Comparison of ENCODE assay signal across 9 cellular contexts in genomic region chr2:73931531-73932500, GRCh38. TPM values are rescaled to one million over a fixed set of nuclear protein-coding genes. Genes with fewer than 3 reads are reported as not detected.
DNase-seq lines count a peak whose midpoint lies in the region; ATAC-seq and TF ChIP-seq lines count a peak whose summit lies in the region.
"Had no signal": no experiment of that assay in that cellular context is flagged by ENCODE, and none has a peak within 500 bp of the region (broad histone marks: within the 10 kb centered on the region; RNA-seq: fewer than 3 reads in every experiment).

No MANE protein-coding gene starts in this region.

- intact Hi-C loops in activated CD4-positive, alpha-beta T cell treated with anti-CD3 and anti-CD28 coated beads for 36 hours (cut with DNase I, micrococcal nuclease) = loop anchor here (1.0 to 2.0 kb wide), 4 partner anchors 31 to 73 kb away; no protein-coding TSS in a partner anchor
- intact Hi-C loops in posterior cingulate gyrus (cut with DNase I) (loop anchor here (5.0 kb wide), 1 partner anchor 50 kb away; the partner anchor contains the start of gene TET3), esophagus squamous epithelium (cut with DNase I) (no loop called here)

- 76 to 86% methylated on average over 7 of the region's 7 CpGs for WGBS in esophagus squamous epithelium, 2 donors

- peak overlapping the region; percentile 24 for H3K4me3 Mint-ChIP-seq in activated CD4-positive, alpha-beta T cell treated with anti-CD3 and anti-CD28 coated beads for 36 hours

- H3K36me3 ChIP-seq in esophagus squamous epithelium = peaks cover 0 to 20% (median 0%) of the 10 kb centered on the region in 3 donors

- no peak overlapping the region for H3K27ac ChIP-seq in esophagus squamous epithelium

- POLR2A ChIA-PET in activated CD4-positive, alpha-beta T cell treated with anti-CD3 and anti-CD28 coated beads for 36 hours (lab: Charles Lee) = interaction anchor here (1.0 kb wide), 1 partner anchor 217 kb away, joined by 3 read pairs; no protein-coding TSS in a partner anchor

- peaks cover 76% of the 10 kb centered on the region for H3K4me1 Mint-ChIP-seq in activated CD4-positive, alpha-beta T cell treated with anti-CD3 and anti-CD28 coated beads for 36 hours

- H3K27me3 ChIP-seq in esophagus squamous epithelium = no peaks in the 10 kb centered on the region

- CTCF ChIA-PET in activated CD4-positive, alpha-beta T cell treated with anti-CD3 and anti-CD28 coated beads for 36 hours (lab: Charles Lee) = interaction anchor here (1.1 to 1.5 kb wide), 2 partner anchors 18 to 71 kb away, joined by 3 to 4 read pairs; no protein-coding TSS in a partner anchor

- ATAC-seq in activated CD4-positive, alpha-beta T cell treated with anti-CD3 and anti-CD28 coated beads for 36 hours = peak; percentile 93
- ATAC-seq in GM21619 (IDR thresholded peaks at IDR 0.05; ENCODE audit: unreplicated experiment) = no peak

- H3K36me3 Mint-ChIP-seq in activated CD4-positive, alpha-beta T cell treated with anti-CD3 and anti-CD28 coated beads for 36 hours (ENCODE audit: low read depth) = peaks cover 45% of the 10 kb centered on the region

- DNase-seq in EH (ENCODE audit: low read depth) (peak; percentile 33), choroid plexus epithelial cell (ENCODE audit: low read depth) (peak; percentile 47), posterior cingulate gyrus (no peak), NCI-H526 treated with DMSO at 0.1 percent for 48 hours (lab: John Stamatoyannopoulos, UW) (no peak), esophagus squamous epithelium (lab: John Stamatoyannopoulos, UW) (no peak)
- DNase-seq in activated CD4-positive, alpha-beta T cell treated with anti-CD3 and anti-CD28 coated beads for 36 hours = peak; percentile 76
- DNase-seq in stimulated activated CD4-positive, alpha-beta T cell treated with anti-CD3 and anti-CD28 coated beads, Interleukin-12 subunit alpha, Interleukin-12 subunit beta, amount 100 ng/mL, for 4 hours = peak; percentile 24
- DNase-seq: NCI-H446 treated with DMSO at 0.1 percent for 48 hours had no signal

- H3K4me1 ChIP-seq in esophagus squamous epithelium = peaks cover 16 to 89% (median 34%) of the 10 kb centered on the region in 3 donors

- H3K4me3 ChIP-seq in choroid plexus epithelial cell (ENCODE audit: low read depth, low read length) = no peak overlapping the region
- no peak overlapping the region for H3K4me3 ChIP-seq in esophagus squamous epithelium

- no peaks in the 10 kb centered on the region for H3K27me3 Mint-ChIP-seq in activated CD4-positive, alpha-beta T cell treated with anti-CD3 and anti-CD28 coated beads for 36 hours

- H3K9me3 ChIP-seq in esophagus squamous epithelium = no peaks in the 10 kb centered on the region

- TF ChIP-seq CTCF in choroid plexus epithelial cell (conservative IDR thresholded peaks at IDR 0.05; ENCODE audit: low read depth, low read length) (no peak), esophagus squamous epithelium (IDR thresholded peaks at IDR 0.05) (no peak)

- H3K27ac Mint-ChIP-seq in activated CD4-positive, alpha-beta T cell treated with anti-CD3 and anti-CD28 coated beads for 36 hours = peak overlapping the region; percentile 68

- no peak for TF ChIP-seq POLR2A in esophagus squamous epithelium (IDR thresholded peaks at IDR 0.05)

- H3K9me3 Mint-ChIP-seq in activated CD4-positive, alpha-beta T cell treated with anti-CD3 and anti-CD28 coated beads for 36 hours (ENCODE audit: low read depth) = no peaks in the 10 kb centered on the region

RNA-seq across cellular contexts. Expression of gene DGUOK, which starts 5.1 kb away (rescaled TPM):
- 100 to 1,000 TPM in 1 of 2 experiments, 10 to 100 TPM in 1; 97.6 to 119 TPM for total RNA-seq in activated CD4-positive, alpha-beta T cell treated with anti-CD3 and anti-CD28 coated beads for 36 hours
- 10 to 100 TPM; 23.5 to 53.4 (median 40.2) TPM for total RNA-seq in esophagus squamous epithelium

RNA-seq across cellular contexts. Expression of gene ACTG2, which starts 39.0 kb away (rescaled TPM):
- total RNA-seq in activated CD4-positive, alpha-beta T cell treated with anti-CD3 and anti-CD28 coated beads for 36 hours = under 1 TPM in 1 of 2 experiments, not detected in 1; 0.14 TPM
- 100 to 1,000 TPM in 3 of 4 donors, 10 to 100 TPM in 1; 37.7 to 809 (median 109) TPM for total RNA-seq in esophagus squamous epithelium

RNA-seq across cellular contexts. Expression of gene TET3, which starts 52.9 kb away (rescaled TPM):
- 10 to 100 TPM; 15.0 to 17.3 TPM for total RNA-seq in activated CD4-positive, alpha-beta T cell treated with anti-CD3 and anti-CD28 coated beads for 36 hours
- 10 to 100 TPM in 3 of 4 donors, 1 to 10 TPM in 1; 6.6 to 20.2 (median 16.2) TPM for total RNA-seq in esophagus squamous epithelium

Comparison
In these comparisons a context has a peak if more than half of its experiments do, and no peak if none do; other contexts are left out.
1. DNase-seq: peak in EH (single experiment), activated CD4-positive, alpha-beta T cell treated with anti-CD3 and anti-CD28 coated beads for 36 hours (single experiment), choroid plexus epithelial cell (single experiment) and stimulated activated CD4-positive, alpha-beta T cell treated with anti-CD3 and anti-CD28 coated beads, Interleukin-12 subunit alpha, Interleukin-12 subunit beta, amount 100 ng/mL, for 4 hours (single experiment); none in posterior cingulate gyrus (0 of 10), NCI-H526 treated with DMSO at 0.1 percent for 48 hours (single experiment) and esophagus squamous epithelium (single experiment).
2. RNA of gene ACTG2, which starts 39.0 kb away (total RNA-seq): 37.7 to 809 TPM in esophagus squamous epithelium; 0.14 TPM in activated CD4-positive, alpha-beta T cell treated with anti-CD3 and anti-CD28 coated beads for 36 hours; every median in the first group is over 10 times any median in the second.